13 cellular contexts compared by ENCODE assay signal in genomic region chr1:158022554-158023278, GRCh38. TPM values are rescaled to one million over a fixed set of nuclear protein-coding genes. Genes with fewer than 3 reads are reported as not detected.
DNase-seq lines count a peak whose midpoint lies in the region; ATAC-seq and TF ChIP-seq lines count a peak whose summit lies in the region.
"Had no signal": no experiment of that assay in that cellular context is flagged by ENCODE, and none has a peak within 500 bp of the region (broad histone marks: within the 10 kb centered on the region; RNA-seq: fewer than 3 reads in every experiment).

No MANE protein-coding gene starts in this region.

- 42 to 56% (median 48%) methylated on average over 6 of the region's 6 CpGs for WGBS in adrenal gland, 4 donors
- WGBS in gastroesophageal sphincter (ENCODE audit: low coverage in 1 of 2), 2 donors: 57 to 60% methylated on average over 2 to 5 of the region's 6 CpGs
- 42 to 56% methylated on average over 6 of the region's 6 CpGs for WGBS in upper lobe of left lung, 2 donors

- H3K27me3 ChIP-seq in adrenal gland: no peaks in the 10 kb centered on the region
- no peaks in the 10 kb centered on the region for H3K27me3 ChIP-seq in gastroesophageal sphincter
- H3K27me3 ChIP-seq in upper lobe of left lung: no peaks in the 10 kb centered on the region

- H3K36me3 ChIP-seq in adrenal gland (replicated peaks in 1 of 2) (no peaks in the 10 kb centered on the region), gastroesophageal sphincter (peaks cover 0 to 4% of the 10 kb centered on the region in 2 donors), upper lobe of left lung (no peaks in the 10 kb centered on the region)

- peak overlapping the region; percentile 58 for H3K4me3 Mint-ChIP-seq in neural crest cell
- no peak overlapping the region for H3K4me3 Mint-ChIP-seq in activated naive CD4-positive, alpha-beta T cell treated with anti-CD3 and anti-CD28 coated beads, Interleukin-2, amount 10 ng/mL, durations not matched to agents 7 days and 5 days

- no peaks in the 10 kb centered on the region for H3K27me3 Mint-ChIP-seq in neural crest cell (ENCODE audit: low read depth)
- H3K27me3 Mint-ChIP-seq in activated naive CD4-positive, alpha-beta T cell treated with anti-CD3 and anti-CD28 coated beads, Interleukin-2, amount 10 ng/mL, durations not matched to agents 7 days and 5 days: peaks cover 10% of the 10 kb centered on the region

- H3K27ac ChIP-seq in adrenal gland (peak overlapping the region in 4 of 5 donors; percentile 27 to 81 (median 39)), gastroesophageal sphincter (peak overlapping the region; percentile 5 to 83 (median 44)), upper lobe of left lung (peak overlapping the region; percentile 42 to 85 (median 64))
- H3K27ac ChIP-seq: HL-60 had no signal

- TF ChIP-seq POLR2A in adrenal gland (IDR thresholded peaks at IDR 0.05): no peak
- no peak for TF ChIP-seq POLR2A in gastroesophageal sphincter (IDR thresholded peaks at IDR 0.05)
- TF ChIP-seq POLR2A in upper lobe of left lung (IDR thresholded peaks at IDR 0.05): no peak

- H3K4me3 ChIP-seq in adrenal gland: no peak overlapping the region
- H3K4me3 ChIP-seq in gastroesophageal sphincter: no peak overlapping the region
- H3K4me3 ChIP-seq in upper lobe of left lung: no peak overlapping the region

- DNase-seq in adrenal gland: no peak
- DNase-seq in neural crest cell (ENCODE audit: low read depth, low spot score): no peak
- peak in 1 of 2 donors; percentile 63 for DNase-seq in upper lobe of left lung
- DNase-seq in EL: no peak
- no peak for DNase-seq in activated naive CD4-positive, alpha-beta T cell treated with anti-CD3 and anti-CD28 coated beads, Interleukin-2, amount 10 ng/mL, durations not matched to agents 7 days and 5 days
- DNase-seq: activated effector memory CD4-positive, alpha-beta T cell treated with anti-CD3 and anti-CD28 coated beads, Interleukin-2, amount 50 U/mL, for 16 hours; NCI-H2171 treated with DMSO at 0.1 percent for 48 hours; stimulated activated CD4-positive, alpha-beta T cell treated with anti-CD3 and anti-CD28 coated beads, Interleukin-4, amount 100 ng/mL, for 1 hour; stimulated activated naive CD8-positive, alpha-beta T cell treated with anti-CD3 and anti-CD28 coated beads, Interleukin-15, Interleukin-2, amounts not matched to agents 100 U/mL and 50 U/mL, for 24 hours; T-helper 1 cell had no signal

- CTCF ChIA-PET in activated naive CD4-positive, alpha-beta T cell treated with anti-CD3 and anti-CD28 coated beads, Interleukin-2, amount 10 ng/mL, durations not matched to agents 7 days and 5 days (lab: Charles Lee): no interaction called here

- ATAC-seq in gastroesophageal sphincter: peak; percentile 52
- peak; percentile 8 to 59 for ATAC-seq in upper lobe of left lung (ENCODE audit: low FRiP score in 2 of 2)
- no peak for ATAC-seq in HG03095 (IDR thresholded peaks at IDR 0.05; ENCODE audit: unreplicated experiment)
- ATAC-seq: stimulated activated naive CD8-positive, alpha-beta T cell treated with anti-CD3 and anti-CD28 coated beads, Interleukin-15, Interleukin-2, amounts not matched to agents 100 U/mL and 50 U/mL, for 24 hours had no signal

- peaks cover 2% of the 10 kb centered on the region for H3K36me3 Mint-ChIP-seq in neural crest cell (ENCODE audit: low read depth)
- no peaks in the 10 kb centered on the region for H3K36me3 Mint-ChIP-seq in activated naive CD4-positive, alpha-beta T cell treated with anti-CD3 and anti-CD28 coated beads, Interleukin-2, amount 10 ng/mL, durations not matched to agents 7 days and 5 days

- no peaks in the 10 kb centered on the region for H3K9me3 Mint-ChIP-seq in neural crest cell
- H3K9me3 Mint-ChIP-seq in activated naive CD4-positive, alpha-beta T cell treated with anti-CD3 and anti-CD28 coated beads, Interleukin-2, amount 10 ng/mL, durations not matched to agents 7 days and 5 days: no peaks in the 10 kb centered on the region

- H3K4me1 ChIP-seq in adrenal gland (replicated peaks in 1 of 2): peaks cover 34 to 84% of the 10 kb centered on the region in 2 donors
- H3K4me1 ChIP-seq in gastroesophageal sphincter: peaks cover 41 to 91% (median 51%) of the 10 kb centered on the region in 3 donors
- H3K4me1 ChIP-seq in upper lobe of left lung: peaks cover 56 to 74% (median 65%) of the 10 kb centered on the region in 4 donors

- intact Hi-C loops in adrenal gland (cut with DNase I): no loop called here

- peak overlapping the region; percentile 79 for H3K27ac Mint-ChIP-seq in neural crest cell (ENCODE audit: unreplicated experiment)
- no peak overlapping the region for H3K27ac Mint-ChIP-seq in activated naive CD4-positive, alpha-beta T cell treated with anti-CD3 and anti-CD28 coated beads, Interleukin-2, amount 10 ng/mL, durations not matched to agents 7 days and 5 days

- H3K4me1 Mint-ChIP-seq in neural crest cell: peaks cover 77% of the 10 kb centered on the region
- no peaks in the 10 kb centered on the region for H3K4me1 Mint-ChIP-seq in activated naive CD4-positive, alpha-beta T cell treated with anti-CD3 and anti-CD28 coated beads, Interleukin-2, amount 10 ng/mL, durations not matched to agents 7 days and 5 days

- TF ChIP-seq CTCF in adrenal gland (IDR thresholded peaks at IDR 0.05): no peak
- no peak for TF ChIP-seq CTCF in gastroesophageal sphincter (IDR thresholded peaks at IDR 0.05)
- TF ChIP-seq CTCF in neural crest cell (conservative IDR thresholded peaks at IDR 0.05): no peak
- no peak for TF ChIP-seq CTCF in upper lobe of left lung (IDR thresholded peaks at IDR 0.05)

- TF ChIP-seq EP300 in gastroesophageal sphincter (IDR thresholded peaks at IDR 0.05) (no peak), upper lobe of left lung (IDR thresholded peaks at IDR 0.05) (no peak)

- H3K9me3 ChIP-seq in adrenal gland (replicated peaks in 1 of 3) (no peaks in the 10 kb centered on the region), gastroesophageal sphincter (no peaks in the 10 kb centered on the region), upper lobe of left lung (no peaks in the 10 kb centered on the region)

RNA-seq across cellular contexts. Expression of gene KIRREL1, which starts 29.3 kb away (rescaled TPM):
- total RNA-seq in adrenal gland: 10 to 100 TPM; 23.6 to 57.2 (median 50.4) TPM
- 10 to 100 TPM; 10.1 to 13.9 (median 11.2) TPM for polyA plus RNA-seq in adrenal gland
- total RNA-seq in gastroesophageal sphincter: 10 to 100 TPM; 43.1 to 73.1 (median 48.1) TPM
- total RNA-seq in neural crest cell: 64.9 and 68.0 TPM in 2 replicates
- 10 to 100 TPM; 16.9 to 40.6 (median 25.8) TPM for total RNA-seq in upper lobe of left lung
